In the genomic region with DNA sequence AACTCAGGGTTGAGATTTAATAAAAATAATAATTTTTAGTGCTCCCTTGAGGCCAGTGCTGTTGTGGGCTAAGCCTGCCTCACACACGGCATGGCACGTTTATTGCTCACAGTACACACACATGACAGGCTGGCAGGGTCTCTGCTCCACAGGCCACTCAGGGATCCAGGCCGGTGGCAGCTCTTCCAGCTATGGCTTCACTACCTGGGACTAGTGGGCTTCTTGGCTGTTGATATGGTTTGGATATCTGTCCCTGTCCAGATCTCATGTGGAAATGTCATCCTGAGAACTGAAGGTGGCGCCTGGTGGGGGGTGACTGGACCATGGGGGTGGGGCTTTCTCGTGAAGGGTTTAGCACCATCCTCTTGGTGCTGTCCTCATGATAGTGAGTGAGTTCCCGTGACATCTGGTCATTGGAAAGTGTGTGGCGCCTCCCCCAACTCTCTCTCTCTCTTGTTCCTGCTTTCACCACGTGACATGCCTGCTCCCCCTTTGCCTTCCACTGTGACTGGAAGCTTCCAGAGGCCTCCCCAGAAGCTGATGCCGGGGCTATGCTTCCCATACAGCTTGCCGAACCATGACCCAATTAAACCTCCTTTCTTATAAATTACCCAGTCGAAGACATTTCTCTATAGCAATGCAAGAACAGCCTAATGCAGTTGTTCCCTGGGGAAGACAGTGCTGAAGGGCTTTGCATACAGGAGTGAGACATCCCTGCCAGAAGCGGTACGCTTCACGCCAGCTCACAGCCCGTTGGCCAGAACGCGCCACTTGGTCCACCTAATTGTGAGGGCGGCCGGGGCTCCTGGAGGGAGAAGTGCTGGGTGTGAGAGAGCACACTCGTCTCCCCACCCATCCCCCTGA, we compare ENCODE assay signal across 25 cellular contexts.
"Had no signal": no experiment of that assay in that cellular context is flagged by ENCODE, and none has a peak within 500 bp of the region (broad histone marks: within the 10 kb centered on the region; RNA-seq: fewer than 3 reads in every experiment).

No MANE protein-coding gene starts in this region.

- DNase-seq: activated CD4-positive, alpha-beta T cell treated with anti-CD3 and anti-CD28 coated beads for 48 hours; activated CD4-positive, alpha-beta T cell treated with anti-CD3 and anti-CD28 coated beads, Interleukin-2, amount 50 U/mL, for 4 hours; activated CD8-positive, alpha-beta memory T cell treated with anti-CD3 and anti-CD28 coated beads, Interleukin-2, amount 50 U/mL, for 48 hours; activated CD8-positive, alpha-beta T cell treated with anti-CD3 and anti-CD28 coated beads, Interleukin-2, amount 10 ng/mL, durations not matched to agents 7 days and 5 days; activated gamma-delta T cell; activated naive CD4-positive, alpha-beta T cell treated with anti-CD3 and anti-CD28 coated beads for 36 hours; activated T-cell treated with anti-CD3 and anti-CD28 coated beads, Interleukin-2, amount 50 U/mL, for 1 hour; brain microvascular endothelial cell; MM.1S; NCI-H1105; NCI-H1436 treated with DMSO at 0.1 percent for 48 hours; NCI-H187; NCI-H2081; NCI-H510A treated with DMSO at 0.1 percent for 48 hours; NCI-H69; Peyer's patch; Right ventricle myocardium superior; SJCRH30; SK-N-SH; T-helper 1 cell had no signal

- H3K27ac Mint-ChIP-seq: activated CD8-positive, alpha-beta T cell treated with anti-CD3 and anti-CD28 coated beads, Interleukin-2, amount 10 ng/mL, durations not matched to agents 7 days and 5 days; activated naive CD4-positive, alpha-beta T cell treated with anti-CD3 and anti-CD28 coated beads for 36 hours; activated naive CD8-positive, alpha-beta T cell; activated T-helper 1 cell treated with anti-CD3 and anti-CD28 coated beads, Interleukin-12 subunit alpha, Interleukin-12 subunit beta, Interleukin-2, Interleukin-4 antibody, amounts not matched to agents 30 ng/mL and 10 ng/mL and 1 ng/mL, durations not matched to agents 14 hours and 24 hours and 36 hours had no signal

- H3K36me3 ChIP-seq: brain microvascular endothelial cell, cardiac muscle cell, Peyer's patch, SJCRH30 had no signal

- H3K27me3 ChIP-seq: brain microvascular endothelial cell, cardiac muscle cell, Peyer's patch had no signal

- H3K27ac ChIP-seq: brain microvascular endothelial cell, cardiac muscle cell, Peyer's patch, RWPE1, SJCRH30, VCaP had no signal

- H3K36me3 Mint-ChIP-seq: activated naive CD8-positive, alpha-beta T cell had no signal

- H3K4me2 ChIP-seq: SK-N-SH had no signal

- H3K9me3 ChIP-seq: Peyer's patch, SJCRH30, SK-N-SH had no signal

- ATAC-seq: activated CD8-positive, alpha-beta T cell treated with anti-CD3 and anti-CD28 coated beads, Interleukin-2, amount 10 ng/mL, durations not matched to agents 7 days and 5 days had no signal

- H3K9me3 Mint-ChIP-seq: activated T-helper 1 cell treated with anti-CD3 and anti-CD28 coated beads, Interleukin-12 subunit alpha, Interleukin-12 subunit beta, Interleukin-2, Interleukin-4 antibody, amounts not matched to agents 30 ng/mL and 10 ng/mL and 1 ng/mL, durations not matched to agents 14 hours and 24 hours and 36 hours had no signal

- H3K4me1 ChIP-seq: Peyer's patch, SJCRH30 had no signal

- H3K9ac ChIP-seq: SK-N-SH had no signal

- H3K4me3 Mint-ChIP-seq: activated CD8-positive, alpha-beta T cell treated with anti-CD3 and anti-CD28 coated beads, Interleukin-2, amount 10 ng/mL, durations not matched to agents 7 days and 5 days; activated naive CD4-positive, alpha-beta T cell treated with anti-CD3 and anti-CD28 coated beads for 36 hours; activated naive CD8-positive, alpha-beta T cell; activated T-helper 1 cell treated with anti-CD3 and anti-CD28 coated beads, Interleukin-12 subunit alpha, Interleukin-12 subunit beta, Interleukin-2, Interleukin-4 antibody, amounts not matched to agents 30 ng/mL and 10 ng/mL and 1 ng/mL, durations not matched to agents 14 hours and 24 hours and 36 hours had no signal

- H3K9me2 ChIP-seq: SK-N-SH had no signal

- H3K4me3 ChIP-seq: cardiac muscle cell, Peyer's patch, SJCRH30 had no signal
